In genomic region chr13:98839826-98840769, GRCh38 we compare ENCODE assay signal across 8 cellular contexts.
DNase-seq lines count a peak whose midpoint lies in the region; ATAC-seq and TF ChIP-seq lines count a peak whose summit lies in the region.

No MANE protein-coding gene starts in this region.

- peak; percentile 79 for TF ChIP-seq CTCF in DOHH2 (IDR thresholded peaks at IDR 0.05; ENCODE audit: low read depth, low read length, poor library complexity, severe bottlenecking)
- peak; percentile 94 for TF ChIP-seq CTCF in OCI-LY1 (IDR thresholded peaks at IDR 0.05; ENCODE audit: low read length)
- peak; percentile 95 for TF ChIP-seq CTCF in cardiac muscle cell (IDR thresholded peaks at IDR 0.05; ENCODE audit: low read depth, low read length)

- H3K36me3 ChIP-seq in DOHH2 (ENCODE audit: control insufficient read depth, low read length), result no peaks in the 10 kb centered on the region
- H3K36me3 ChIP-seq in OCI-LY1 (ENCODE audit: insufficient read depth, low read length), result no peaks in the 10 kb centered on the region
- peaks cover 7% of the 10 kb centered on the region for H3K36me3 ChIP-seq in cardiac muscle cell

- DNase-seq in activated T-helper 9 cell treated with anti-CD3 and anti-CD28 coated beads, Interleukin-2, amount 50 U/mL, for 16 hours (ENCODE audit: low read depth), result peak; percentile 10
- peak; percentile 70 to 81 for DNase-seq in cardiac muscle cell (ENCODE audit: low read depth in 1 of 2, low spot score in 1 of 2)
- DNase-seq in putamen (ENCODE audit: low spot score), result peak; percentile 44
- DNase-seq in DMS114 treated with DMSO at 0.1 percent for 48 hours (lab: John Stamatoyannopoulos, UW; ENCODE audit: unreplicated experiment), result no peak

- H3K4me3 ChIP-seq in DOHH2 (ENCODE audit: low read length) (no peak overlapping the region), OCI-LY1 (ENCODE audit: low read depth, low read length, poor library complexity, severe bottlenecking) (no peak overlapping the region), cardiac muscle cell (no peak overlapping the region)

- H3F3A ChIP-seq in DOHH2 (ENCODE audit: control insufficient read depth, insufficient read depth) (no peaks in the 10 kb centered on the region), OCI-LY1 (ENCODE audit: insufficient read depth, low read length) (no peaks in the 10 kb centered on the region)

- H3K27me3 ChIP-seq in DOHH2 (ENCODE audit: control insufficient read depth, low read length) (no peaks in the 10 kb centered on the region), OCI-LY1 (ENCODE audit: insufficient read depth, low read length) (no peaks in the 10 kb centered on the region), cardiac muscle cell (no peaks in the 10 kb centered on the region)

- H3K9me3 ChIP-seq in DOHH2 (ENCODE audit: control insufficient read depth, insufficient read depth, low read length), result no peaks in the 10 kb centered on the region
- no peaks in the 10 kb centered on the region for H3K9me3 ChIP-seq in OCI-LY1 (ENCODE audit: low read length)
- H3K9me3 ChIP-seq in cardiac muscle cell (ENCODE audit: low read depth), result no peaks in the 10 kb centered on the region

- H3K4me1 ChIP-seq in DOHH2 (ENCODE audit: control insufficient read depth, low read length) (no peaks in the 10 kb centered on the region), OCI-LY1 (ENCODE audit: insufficient read depth, low read length, severe bottlenecking) (no peaks in the 10 kb centered on the region), cardiac muscle cell (ENCODE audit: low read depth) (peaks cover 3% of the 10 kb centered on the region)

- ATAC-seq in GM19463 (IDR thresholded peaks at IDR 0.05; ENCODE audit: unreplicated experiment) (peak; percentile 87), HG03442 (IDR thresholded peaks at IDR 0.05; ENCODE audit: unreplicated experiment) (peak; percentile 92)

- H3K9me2 ChIP-seq in DOHH2 (replicated peaks; ENCODE audit: control insufficient read depth, low read length) (no peaks in the 10 kb centered on the region), OCI-LY1 (ENCODE audit: low read depth, low read length) (no peaks in the 10 kb centered on the region)

- no peaks in the 10 kb centered on the region for H3K79me2 ChIP-seq in DOHH2 (ENCODE audit: control insufficient read depth, low read length)
- H3K79me2 ChIP-seq in OCI-LY1 (ENCODE audit: insufficient read depth, low read length), result no peaks in the 10 kb centered on the region

- H3K4me2 ChIP-seq in DOHH2 (ENCODE audit: low read length) (no peak overlapping the region), OCI-LY1 (ENCODE audit: low read length) (no peak overlapping the region)

- no peak overlapping the region for H3K27ac ChIP-seq in DOHH2 (ENCODE audit: low read depth, low read length)
- no peak overlapping the region for H3K27ac ChIP-seq in OCI-LY1 (ENCODE audit: low read depth, low read length, poor library complexity, severe bottlenecking)
- no peak overlapping the region for H3K27ac ChIP-seq in cardiac muscle cell

- H3K9ac ChIP-seq in OCI-LY1 (ENCODE audit: low read length), result no peak overlapping the region

- H2AFZ ChIP-seq in OCI-LY1 (ENCODE audit: low read length), result no peak overlapping the region

- H4K20me1 ChIP-seq in DOHH2 (ENCODE audit: control insufficient read depth, insufficient read depth, low read depth, low read length), result no peaks in the 10 kb centered on the region
- no peaks in the 10 kb centered on the region for H4K20me1 ChIP-seq in OCI-LY1 (ENCODE audit: insufficient read depth, low read length)
